8 cellular contexts compared by ENCODE assay signal in genomic region chr12:10140001-10140400, GRCh38. TPM values are rescaled to one million over a fixed set of nuclear protein-coding genes. Genes with fewer than 3 reads are reported as not detected.
DNase-seq lines count a peak whose midpoint lies in the region; ATAC-seq, FAIRE-seq and TF ChIP-seq lines count a peak whose summit lies in the region.

No MANE protein-coding gene starts in this region.

- peaks cover 0 to 2% (median 0%) of the 10 kb centered on the region in 3 donors for H3K27me3 ChIP-seq in psoas muscle (ENCODE audit: insufficient read depth in 3 of 3, low read length in 2 of 3)

- H3K4me3 ChIP-seq in AG09309 (ENCODE audit: control insufficient read depth, low read depth, low read length) (no peak overlapping the region), psoas muscle (no peak overlapping the region)

- no peak for ATAC-seq in psoas muscle
- no peak for ATAC-seq in HG03095 (IDR thresholded peaks at IDR 0.05; ENCODE audit: unreplicated experiment)
- no peak for ATAC-seq in HG02610 (IDR thresholded peaks at IDR 0.05; ENCODE audit: unreplicated experiment)

- peak; percentile 39 for DNase-seq in AG09309 (ENCODE audit: low read depth)
- DNase-seq in GM13977 (ENCODE audit: low spot score) = peak; percentile 38
- peak; percentile 85 for DNase-seq in NOMO-1 treated with DMSO at 0.1 percent for 48 hours (lab: John Stamatoyannopoulos, UW; ENCODE audit: unreplicated experiment)
- DNase-seq in activated T-cell treated with anti-CD3 and anti-CD28 coated beads, Interleukin-2, amount 50 U/mL, for 48 hours = peak; percentile 41 to 53
- peak in 1 of 2 donors; percentile 38 for DNase-seq in frontal cortex (ENCODE audit: low spot score in 2 of 2)
- DNase-seq in psoas muscle = no peak

- H3K4me1 ChIP-seq in psoas muscle = no peaks in the 10 kb centered on the region

- H3K9me3 ChIP-seq in psoas muscle = no peaks in the 10 kb centered on the region

- in situ Hi-C loops in GM13977 (cut with MboI; ENCODE audit: low pct_unique_long_range_greater_than_20kb, low sequenced_read_pairs, unreplicated experiment) = loop anchor here (10.0 to 25.0 kb wide), 2 partner anchors 103 to 395 kb away; partner anchors contain the start of gene CLEC9A

- WGBS in psoas muscle, 3 donors = 8 to 18% (median 16%) methylated on average over 2 of the region's 2 CpGs

- H3K27ac ChIP-seq in psoas muscle = no peak overlapping the region

- FAIRE-seq in frontal cortex (lab: Jason Lieb, UNC) = peak; percentile 13

- peak; percentile 52 for TF ChIP-seq CTCF in AG09309 (IDR thresholded peaks at IDR 0.05; ENCODE audit: control insufficient read depth, insufficient read depth, low read depth, low read length, missing control alignments)
- TF ChIP-seq CTCF in GM13977 (IDR thresholded peaks at IDR 0.05; ENCODE audit: extremely low read depth, insufficient read depth, missing control alignments) = peak; percentile 57
- TF ChIP-seq CTCF in psoas muscle (IDR thresholded peaks at IDR 0.05) = peak; percentile 45

- no peaks in the 10 kb centered on the region for H3K36me3 ChIP-seq in psoas muscle (ENCODE audit: insufficient read depth in 1 of 2, low read depth in 1 of 2)

- intact Hi-C loops in psoas muscle (cut with DNase I) = loop anchor here in 1 of 2 donors (5.0 kb wide), 1 partner anchor 108 kb away; the partner anchor contains the start of gene CLEC9A

RNA-seq across cellular contexts. Expression of gene CLEC7A, which starts 10.0 kb away (rescaled TPM):
- total RNA-seq in frontal cortex (2.0 TPM), psoas muscle (1 to 10 TPM; 1.0 to 3.0 (median 1.3) TPM)
- polyA plus RNA-seq in psoas muscle = 1 to 10 TPM in 1 of 3 donors, under 1 TPM in 2; 0.27 to 1.3 (median 0.69) TPM

RNA-seq across cellular contexts. Expression of gene OLR1, which starts 31.9 kb away (rescaled TPM):
- total RNA-seq in frontal cortex (4.1 TPM), psoas muscle (under 1 TPM in 2 of 4 donors, not detected in 2; 0.56 to 0.66 TPM)
- under 1 TPM in 2 of 3 donors, not detected in 1; 0.03 to 0.04 TPM for polyA plus RNA-seq in psoas muscle

RNA-seq across cellular contexts. Expression of gene TMEM52B, which starts 38.8 kb away (rescaled TPM):
- total RNA-seq in frontal cortex (not detected), psoas muscle (not detected)
- polyA plus RNA-seq in psoas muscle = not detected

RNA-seq across cellular contexts. Expression of gene CLEC1A, which starts 41.2 kb away (rescaled TPM):
- total RNA-seq in frontal cortex (0.41 TPM), psoas muscle (1 to 10 TPM; 1.5 to 3.8 (median 1.8) TPM)
- 1 to 10 TPM in 2 of 3 donors, under 1 TPM in 1; 0.96 to 2.4 (median 1.7) TPM for polyA plus RNA-seq in psoas muscle

Comparison
In these comparisons a context has a peak if more than half of its experiments do, and no peak if none do; other contexts are left out.
1. DNase-seq: peak in AG09309 (single experiment), GM13977 (single experiment), NOMO-1 treated with DMSO at 0.1 percent for 48 hours (single experiment) and activated T-cell treated with anti-CD3 and anti-CD28 coated beads, Interleukin-2, amount 50 U/mL, for 48 hours (2 of 2); none in psoas muscle (0 of 2).
2. Peak in every context shown above with its lines, with median percentiles within 50 percentile points of each other: CTCF ChIP-seq.